Comparison of ENCODE assay signal across 8 cellular contexts in genomic region chr13:107650081-107650701, GRCh38.
DNase-seq lines count a peak whose midpoint lies in the region; ATAC-seq, FAIRE-seq and TF ChIP-seq lines count a peak whose summit lies in the region.

No MANE protein-coding gene starts in this region.

- no peaks in the 10 kb centered on the region for H3K27me3 ChIP-seq in OCI-LY1 (ENCODE audit: insufficient read depth, low read length)

- no peaks in the 10 kb centered on the region for H3K9me2 ChIP-seq in OCI-LY1 (ENCODE audit: low read depth, low read length)

- in situ Hi-C loops in astrocyte of the spinal cord (cut with HindIII; ENCODE audit: low sequenced_read_pairs) = no loop called here

- CTCF ChIA-PET in A549 (lab: Yijun Ruan, JAX) = interaction anchor here (0.6 to 1.2 kb wide), 6 partner anchors 11 to 1100 kb away, joined by 3 to 5 read pairs (median 3); no protein-coding TSS in a partner anchor

- no peaks in the 10 kb centered on the region for H3K4me1 ChIP-seq in A549
- no peaks in the 10 kb centered on the region for H3K4me1 ChIP-seq in OCI-LY1 (ENCODE audit: insufficient read depth, low read length, severe bottlenecking)

- no peaks in the 10 kb centered on the region for H3K79me2 ChIP-seq in OCI-LY1 (ENCODE audit: insufficient read depth, low read length)

- no peak overlapping the region for H3K9ac ChIP-seq in OCI-LY1 (ENCODE audit: low read length)

- ATAC-seq in A549 (peak in 1 of 2 experiments; percentile 86; a peak in 3 of 6 replicates), GM18499 (IDR thresholded peaks at IDR 0.05; ENCODE audit: insufficient read depth, unreplicated experiment) (peak; percentile 78), HG02973 (IDR thresholded peaks at IDR 0.05; ENCODE audit: unreplicated experiment) (peak; percentile 84)

- no peak for FAIRE-seq in A549 (lab: Jason Lieb, UNC)

- DNase-seq in A549 (ENCODE audit: low read depth in 1 of 2, low spot score in 1 of 2) (peak in 1 of 2 experiments; percentile 27), astrocyte of the spinal cord (ENCODE audit: low read depth, low spot score) (peak; percentile 67), iPS-NIHi11 (ENCODE audit: low spot score) (peak; percentile 64), NCI-H446 treated with DMSO at 0.1 percent for 48 hours (lab: John Stamatoyannopoulos, UW) (no peak)
- peak; percentile 14 to 34 for DNase-seq in stimulated activated CD4-positive, alpha-beta T cell treated with anti-CD3 and anti-CD28 coated beads, Interleukin-2, amount 100 ng/mL, for 48 hours

- no peak for TF ChIP-seq EP300 in A549 (IDR thresholded peaks at IDR 0.05)

- H2AFZ ChIP-seq in OCI-LY1 (ENCODE audit: low read length) = no peak overlapping the region

- H3K4me3 ChIP-seq in A549 (no peak overlapping the region), OCI-LY1 (ENCODE audit: low read depth, low read length, poor library complexity, severe bottlenecking) (no peak overlapping the region), astrocyte of the spinal cord (ENCODE audit: low read depth, low read length) (no peak overlapping the region)

- H3F3A ChIP-seq in OCI-LY1 (ENCODE audit: insufficient read depth, low read length) = no peaks in the 10 kb centered on the region

- H4K20me1 ChIP-seq in OCI-LY1 (ENCODE audit: insufficient read depth, low read length) = no peaks in the 10 kb centered on the region

- no peak overlapping the region for H3K27ac ChIP-seq in A549
- H3K27ac ChIP-seq in OCI-LY1 (ENCODE audit: low read depth, low read length, poor library complexity, severe bottlenecking) = no peak overlapping the region

- no peaks in the 10 kb centered on the region for H3K36me3 ChIP-seq in OCI-LY1 (ENCODE audit: insufficient read depth, low read length)

- TF ChIP-seq POLR2A in A549 (IDR thresholded peaks at IDR 0.05; ENCODE audit: low read length) = no peak

- POLR2A ChIA-PET in A549 (lab: Yijun Ruan, JAX) = no interaction called here

- 20% methylated on average over 7 of the region's 15 CpGs for WGBS in A549 (ENCODE audit: missing lambda C conversion rate)

- H3K4me2 ChIP-seq in A549 (no peak overlapping the region), OCI-LY1 (ENCODE audit: low read length) (no peak overlapping the region)

- TF ChIP-seq CTCF in A549 (IDR thresholded peaks at IDR 0.05) (peak; percentile 42), OCI-LY1 (IDR thresholded peaks at IDR 0.05; ENCODE audit: low read length) (peak; percentile 93), astrocyte of the spinal cord (IDR thresholded peaks at IDR 0.05; ENCODE audit: low read depth, low read length) (peak; percentile 93)

- H3K9me3 ChIP-seq in A549 (no peaks in the 10 kb centered on the region), OCI-LY1 (ENCODE audit: low read length) (no peaks in the 10 kb centered on the region)

- TF ChIP-seq RAD21 in A549 (conservative IDR thresholded peaks at IDR 0.05 in 1 of 2, IDR thresholded peaks at IDR 0.05 in 1 of 2) = peak; percentile 24 to 43; a peak in 4 of 5 replicates

TF ChIP-seq in A549, 52 proteins besides CTCF, POLR2A, EP300 and RAD21:
- TF ChIP-seq SMC3 (IDR thresholded peaks at IDR 0.05) (peak; percentile 28; the same call in 2 of the 3 replicates), PBX3 (IDR thresholded peaks at IDR 0.05) (no peak)
TF ChIP-seq in A549: peak in this region for 1.

Comparison
In these comparisons a context has a peak if more than half of its experiments do, and no peak if none do; other contexts are left out.
1. CTCF ChIP-seq: peak in every context shown above with its lines; median percentile 93 in OCI-LY1; 93 in astrocyte of the spinal cord; 42 in A549.